In genomic region chr17:16872836-16873653, GRCh38 we compare ENCODE assay signal across 8 cellular contexts.
DNase-seq lines count a peak whose midpoint lies in the region; ATAC-seq, FAIRE-seq and TF ChIP-seq lines count a peak whose summit lies in the region.

No MANE protein-coding gene starts in this region.

- H3K4me2 ChIP-seq in DND-41 (ENCODE audit: insufficient read depth, low read length), result no peak overlapping the region
- no peak overlapping the region for H3K4me2 ChIP-seq in endothelial cell of umbilical vein (ENCODE audit: insufficient read depth, low read length)

- CTCF ChIA-PET in endothelial cell of umbilical vein (lab: Charles Lee), result no interaction called here

- no peaks in the 10 kb centered on the region for H3K9me3 Mint-ChIP-seq in T-helper 2 cell treated with Interferon-gamma antibody and Interleukin-4, amounts not matched to agents 5 μg/mL and 100 μg/mL, for 36 hours

- FAIRE-seq in endothelial cell of umbilical vein (lab: Jason Lieb, UNC) (peak; percentile 59), pancreas (lab: Jason Lieb, UNC) (no peak)

- TF ChIP-seq POLR2A in endothelial cell of umbilical vein (IDR thresholded peaks at IDR 0.05; ENCODE audit: low read depth, low read length), result no peak

- dilution Hi-C loops in endothelial cell of umbilical vein (cut with MboI; ENCODE audit: extremely low pct_ligation_motif_present, low sequenced_read_pairs), result no loop called here

- H3K4me3 ChIP-seq in DND-41 (ENCODE audit: low read depth in 1 of 2, low read length in 2 of 2) (no peak overlapping the region), endothelial cell of umbilical vein (replicated peaks in 1 of 3; ENCODE audit: insufficient read depth in 1 of 3, low read depth in 1 of 3, low read length in 3 of 3) (no peak overlapping the region), pancreas (no peak overlapping the region)

- no TSS peak for BruUV-seq in endothelial cell of umbilical vein (replicated peaks; lab: Mats Ljungman, UMichigan)

- H2AFZ ChIP-seq in DND-41 (ENCODE audit: low read depth, low read length) (no peak overlapping the region), endothelial cell of umbilical vein (ENCODE audit: low read depth, low read length) (no peak overlapping the region)

- no peaks in the 10 kb centered on the region for H3K27me3 Mint-ChIP-seq in T-helper 2 cell treated with Interferon-gamma antibody and Interleukin-4, amounts not matched to agents 5 μg/mL and 100 μg/mL, for 36 hours (ENCODE audit: low read depth)

- no peak overlapping the region for H3K27ac Mint-ChIP-seq in T-helper 2 cell treated with Interferon-gamma antibody and Interleukin-4, amounts not matched to agents 5 μg/mL and 100 μg/mL, for 36 hours

- H4K20me1 ChIP-seq in DND-41 (ENCODE audit: insufficient read depth, low read length) (no peaks in the 10 kb centered on the region; the same call in 1 of the 2 replicates), endothelial cell of umbilical vein (replicated peaks; ENCODE audit: control insufficient read depth, extremely low read depth, insufficient read depth, low read length) (no peaks in the 10 kb centered on the region)

- H3K9me1 ChIP-seq in endothelial cell of umbilical vein (replicated peaks; ENCODE audit: control insufficient read depth, extremely low read depth, insufficient read depth, low read length), result no peaks in the 10 kb centered on the region

- H3K9me3 ChIP-seq in DND-41 (ENCODE audit: insufficient read depth, low read length, severe bottlenecking) (no peaks in the 10 kb centered on the region), endothelial cell of umbilical vein (replicated peaks; ENCODE audit: control insufficient read depth, insufficient read depth, low read length) (no peaks in the 10 kb centered on the region), pancreas (no peaks in the 10 kb centered on the region)

- H3K9ac ChIP-seq in DND-41 (ENCODE audit: low read depth, low read length), result no peak overlapping the region
- no peak overlapping the region for H3K9ac ChIP-seq in endothelial cell of umbilical vein (replicated peaks; ENCODE audit: extremely low read depth, insufficient read depth, low read length)

- H3K36me3 Mint-ChIP-seq in T-helper 2 cell treated with Interferon-gamma antibody and Interleukin-4, amounts not matched to agents 5 μg/mL and 100 μg/mL, for 36 hours (ENCODE audit: low read depth), result no peaks in the 10 kb centered on the region

- no peak overlapping the region for H3K27ac ChIP-seq in DND-41 (ENCODE audit: low read length)
- H3K27ac ChIP-seq in endothelial cell of umbilical vein (ENCODE audit: insufficient read depth, low read depth, low read length), result no peak overlapping the region
- no peak overlapping the region for H3K27ac ChIP-seq in pancreas

- POLR2A ChIA-PET in endothelial cell of umbilical vein (lab: Charles Lee), result no interaction called here

- WGBS in pancreas, 2 donors, result 31 to 40% methylated on average over 12 of the region's 12 CpGs

- H3K36me3 ChIP-seq in DND-41 (ENCODE audit: insufficient read depth, low read length) (no peaks in the 10 kb centered on the region), endothelial cell of umbilical vein (ENCODE audit: control insufficient read depth in 2 of 2, extremely low read depth in 1 of 2, insufficient read depth in 2 of 2, low read length in 2 of 2) (no peaks in the 10 kb centered on the region), pancreas (no peaks in the 10 kb centered on the region)

- DNase-seq in DND-41, result peak; percentile 51
- DNase-seq in HT-29 (ENCODE audit: low spot score), result peak; percentile 33
- peak; percentile 8 for DNase-seq in T-helper 2 cell treated with Interferon-gamma antibody and Interleukin-4, amounts not matched to agents 5 μg/mL and 100 μg/mL, for 36 hours (ENCODE audit: low spot score)
- DNase-seq in endothelial cell of umbilical vein (ENCODE audit: low read depth, low spot score), result no peak
- DNase-seq in pancreas, result peak in 2 of 6 donors; percentile 18 to 38
- no peak for DNase-seq in NCI-H2029 (lab: John Stamatoyannopoulos, UW)
- no peak for DNase-seq in GDM1 (lab: John Stamatoyannopoulos, UW)

- no peaks in the 10 kb centered on the region for H3K4me1 Mint-ChIP-seq in T-helper 2 cell treated with Interferon-gamma antibody and Interleukin-4, amounts not matched to agents 5 μg/mL and 100 μg/mL, for 36 hours (ENCODE audit: low read depth)

- intact Hi-C loops in endothelial cell of umbilical vein (cut with micrococcal nuclease), result no loop called here
- intact Hi-C loops in pancreas (cut with DNase I), result no loop called here

- ATAC-seq in DND-41 (ENCODE audit: insufficient read depth, low read depth) (peak; percentile 81), pancreas (peak; percentile 50 to 58 (median 50)), HG03139 (IDR thresholded peaks at IDR 0.05; ENCODE audit: unreplicated experiment) (no peak)

- TF ChIP-seq CTCF in DND-41 (IDR thresholded peaks at IDR 0.05; ENCODE audit: borderline replicate concordance, extremely low read depth, low read length, poor library complexity, severe bottlenecking), result peak; percentile 79
- peak; percentile 58 to 75 for TF ChIP-seq CTCF in endothelial cell of umbilical vein (IDR thresholded peaks at IDR 0.05; ENCODE audit: extremely low read depth in 1 of 2, insufficient read depth in 1 of 2, low read depth in 1 of 2, low read length in 2 of 2)
- peak; percentile 9 to 25 (median 22) for TF ChIP-seq CTCF in pancreas (IDR thresholded peaks at IDR 0.05)

- H3K27me3 ChIP-seq in DND-41 (ENCODE audit: insufficient read depth, low read length, poor library complexity), result no peaks in the 10 kb centered on the region
- H3K27me3 ChIP-seq in endothelial cell of umbilical vein (ENCODE audit: control insufficient read depth in 2 of 2, insufficient read depth in 2 of 2, low read length in 2 of 2), result no peaks in the 10 kb centered on the region
- no peaks in the 10 kb centered on the region for H3K27me3 ChIP-seq in pancreas

- no peaks in the 10 kb centered on the region for H3K4me1 ChIP-seq in DND-41 (ENCODE audit: insufficient read depth, low read length)
- no peaks in the 10 kb centered on the region for H3K4me1 ChIP-seq in endothelial cell of umbilical vein (ENCODE audit: control insufficient read depth, extremely low read depth, insufficient read depth, low read length)
- H3K4me1 ChIP-seq in pancreas, result no peaks in the 10 kb centered on the region

- H3K79me2 ChIP-seq in DND-41 (ENCODE audit: insufficient read depth, low read length), result no peaks in the 10 kb centered on the region
- H3K79me2 ChIP-seq in endothelial cell of umbilical vein (ENCODE audit: control insufficient read depth, insufficient read depth, low read length), result no peaks in the 10 kb centered on the region

- H3K4me3 Mint-ChIP-seq in T-helper 2 cell treated with Interferon-gamma antibody and Interleukin-4, amounts not matched to agents 5 μg/mL and 100 μg/mL, for 36 hours, result no peak overlapping the region

TF ChIP-seq in endothelial cell of umbilical vein, 7 proteins besides CTCF, POLR2A, EP300 and RAD21:
- TF ChIP-seq MAX (IDR thresholded peaks at IDR 0.05; ENCODE audit: insufficient read depth, insufficient read length) (no peak), POLR2AphosphoS5 (IDR thresholded peaks at IDR 0.05; ENCODE audit: insufficient read depth, low read depth, low read length) (no peak), FOS (IDR thresholded peaks at IDR 0.05; ENCODE audit: borderline replicate concordance, insufficient read depth, low read length) (no peak), JUN (IDR thresholded peaks at IDR 0.05; ENCODE audit: borderline replicate concordance, insufficient read depth, insufficient read length, low read depth) (no peak), MYC (IDR thresholded peaks at IDR 0.05; ENCODE audit: low read depth, low read length) (no peak), EZH2 (IDR thresholded peaks at IDR 0.05; ENCODE audit: borderline replicate concordance, low read depth, low read length, severe bottlenecking) (no peak), GATA2 (IDR thresholded peaks at IDR 0.05; ENCODE audit: insufficient read depth, insufficient read length, low read depth, low read length) (no peak)

Comparison
In these comparisons a context has a peak if more than half of its experiments do, and no peak if none do; other contexts are left out.
1. DNase-seq: peak in DND-41 (single experiment), HT-29 (single experiment) and T-helper 2 cell treated with Interferon-gamma antibody and Interleukin-4, amounts not matched to agents 5 μg/mL and 100 μg/mL, for 36 hours (single experiment); none in endothelial cell of umbilical vein (single experiment), NCI-H2029 (single experiment) and GDM1 (single experiment).
2. CTCF ChIP-seq: peak in every context shown above with its lines; median percentile 79 in DND-41; 66 in endothelial cell of umbilical vein; 22 in pancreas.